8 cellular contexts compared by ENCODE assay signal in the genomic region with DNA sequence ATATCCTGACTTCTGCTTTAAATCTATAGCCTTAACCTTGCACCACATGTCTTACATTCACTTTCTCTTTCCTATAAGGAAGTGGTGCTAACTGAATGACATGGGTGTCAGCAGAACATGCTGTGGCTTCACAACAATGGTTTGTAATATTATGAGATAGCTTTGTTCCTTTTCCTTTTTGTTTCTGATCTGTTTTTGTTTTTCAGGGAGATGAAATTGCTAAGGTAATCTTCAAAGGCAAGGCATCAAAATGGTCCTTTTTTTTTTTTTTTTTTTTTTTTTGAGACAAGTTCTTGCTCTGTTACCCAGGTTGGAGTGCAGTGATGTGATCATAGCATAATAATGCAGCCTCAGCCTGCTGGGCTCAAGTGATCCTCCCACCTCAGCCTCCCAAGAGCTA. TPM values are rescaled to one million over a fixed set of nuclear protein-coding genes. Genes with fewer than 3 reads are reported as not detected.
DNase-seq lines count a peak whose midpoint lies in the region; ATAC-seq and TF ChIP-seq lines count a peak whose summit lies in the region.

No MANE protein-coding gene starts in this region.

- H3K27me3 Mint-ChIP-seq in IgD-negative memory B cell: peaks cover 7% of the 10 kb centered on the region

- CTCF ChIA-PET in OCI-LY7 (lab: Charles Lee; ENCODE audit: unreplicated experiment): interaction anchor here (0.6 kb wide), 1 partner anchor 687 kb away, joined by 3 read pairs; no protein-coding TSS in a partner anchor

- H3K4me3 ChIP-seq in sigmoid colon (no peak overlapping the region), OCI-LY7 (ENCODE audit: low read depth, low read length, poor library complexity, severe bottlenecking) (no peak overlapping the region)

- no peaks in the 10 kb centered on the region for H3K27me3 ChIP-seq in sigmoid colon

- H3K4me2 ChIP-seq in OCI-LY7 (ENCODE audit: low read length): no peak overlapping the region

- no TSS peak for BruUV-seq in OCI-LY7 (replicated peaks; lab: Mats Ljungman, UMichigan)

- H3K79me2 ChIP-seq in OCI-LY7 (ENCODE audit: insufficient read depth, low read depth, low read length): no peaks in the 10 kb centered on the region

- H3K4me3 Mint-ChIP-seq in IgD-negative memory B cell: peak overlapping the region; percentile 4 to 67 (median 51)

- no peak overlapping the region; the same call in 1 of the 2 replicates for H2AFZ ChIP-seq in OCI-LY7 (ENCODE audit: low read length)

- H3K9me3 ChIP-seq in sigmoid colon (no peaks in the 10 kb centered on the region), OCI-LY7 (ENCODE audit: low read length) (no peaks in the 10 kb centered on the region)

- H3K9me3 Mint-ChIP-seq in IgD-negative memory B cell: peaks cover 0 to 4% (median 1%) of the 10 kb centered on the region in 3 donors

- in situ Hi-C loops in GM13976 (cut with MboI; ENCODE audit: low sequenced_read_pairs, unreplicated experiment): loop anchor here (10.0 to 25.0 kb wide), 2 partner anchors 236 to 493 kb away; no protein-coding TSS in a partner anchor

- no peaks in the 10 kb centered on the region for H3K9me2 ChIP-seq in OCI-LY7 (ENCODE audit: insufficient read depth, low read length)

- H3K36me3 ChIP-seq in sigmoid colon (no peaks in the 10 kb centered on the region), OCI-LY7 (ENCODE audit: insufficient read depth, low read length) (no peaks in the 10 kb centered on the region)

- no peak for TF ChIP-seq POLR2A in sigmoid colon (IDR thresholded peaks at IDR 0.05)

- POLR2A ChIA-PET in OCI-LY7 (lab: Charles Lee): interaction anchor here (0.6 to 1.0 kb wide), 5 partner anchors 102 to 1704 kb away, joined by 3 to 5 read pairs (median 3); no protein-coding TSS in a partner anchor

- ATAC-seq in GM21515 (IDR thresholded peaks at IDR 0.05; ENCODE audit: unreplicated experiment): peak; percentile 94
- ATAC-seq in esophagus mucosa: peak; percentile 61

- no peaks in the 10 kb centered on the region for H4K20me1 ChIP-seq in OCI-LY7 (ENCODE audit: insufficient read depth, low read length)

- peak; percentile 67 for DNase-seq in GM13976 (ENCODE audit: low spot score)
- no peak for DNase-seq in sigmoid colon
- DNase-seq in cerebellum (ENCODE audit: low spot score): no peak
- DNase-seq in OCI-LY7 (ENCODE audit: low spot score): no peak
- DNase-seq in NCI-H1048 (lab: John Stamatoyannopoulos, UW): no peak

- H3K27ac Mint-ChIP-seq in IgD-negative memory B cell: peak overlapping the region; percentile 1 to 83 (median 3)

- intact Hi-C loops in sigmoid colon (cut with DNase I): no loop called here
- intact Hi-C loops in OCI-LY7 (cut with micrococcal nuclease; ENCODE audit: unreplicated experiment): no loop called here

- no peak overlapping the region for H3K27ac ChIP-seq in sigmoid colon
- H3K27ac ChIP-seq in OCI-LY7 (ENCODE audit: low read depth, low read length, poor library complexity, severe bottlenecking): no peak overlapping the region

- TF ChIP-seq CTCF in GM13976 (IDR thresholded peaks at IDR 0.05; ENCODE audit: borderline replicate concordance, control extremely low read depth, extremely low read depth, insufficient read depth, missing control alignments) (no peak), sigmoid colon (IDR thresholded peaks at IDR 0.05) (no peak), OCI-LY7 (conservative IDR thresholded peaks at IDR 0.05; ENCODE audit: low read length) (no peak)

- H3K36me3 Mint-ChIP-seq in IgD-negative memory B cell: peaks cover 3% of the 10 kb centered on the region

- no peaks in the 10 kb centered on the region for H3K4me1 ChIP-seq in sigmoid colon
- H3K4me1 ChIP-seq in OCI-LY7 (ENCODE audit: insufficient read depth, low read length, poor library complexity, severe bottlenecking): no peaks in the 10 kb centered on the region

- TF ChIP-seq EP300 in sigmoid colon (IDR thresholded peaks at IDR 0.05): no peak

- H3K4me1 Mint-ChIP-seq in IgD-negative memory B cell: peaks cover 8 to 19% (median 14%) of the 10 kb centered on the region in 3 donors

RNA-seq across cellular contexts. Expression of gene RANBP6, which starts 53.6 kb away (rescaled TPM):
- polyA plus RNA-seq in IgD-negative memory B cell (10.0 TPM), sigmoid colon (1 to 10 TPM; 2.5 to 9.1 (median 3.0) TPM)
- total RNA-seq in esophagus mucosa (7.5 TPM), sigmoid colon (10 to 100 TPM; 10.2 to 13.6 (median 12.0) TPM), cerebellum (52.1 TPM), OCI-LY7 (2022) (23.1 and 24.1 TPM in 2 replicates)
- total RNA-seq in OCI-LY7 (2014; rRNA removed; shearing (Covaris generic)): 23.9 and 28.4 TPM in 2 replicates
